10 cellular contexts compared by ENCODE assay signal in the genomic region with DNA sequence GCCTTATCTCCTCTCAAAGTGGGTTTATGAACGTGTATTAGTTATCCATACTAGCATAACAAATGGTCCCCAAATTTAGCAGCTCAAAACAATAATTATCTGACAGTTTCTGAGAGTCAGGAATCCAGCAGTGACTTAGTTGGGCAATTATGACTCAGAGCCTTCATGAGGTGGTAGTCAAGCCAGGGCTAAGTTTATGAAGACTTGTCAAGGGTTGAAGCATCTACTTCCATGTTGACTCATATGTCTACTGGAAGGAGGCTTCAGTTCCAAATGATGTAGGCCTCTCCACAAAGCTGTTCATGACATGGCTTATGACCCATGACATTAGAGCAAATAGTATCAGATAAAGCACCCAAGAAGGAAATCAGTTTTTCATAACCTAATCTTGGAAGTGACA.
A peak's percentile ranks its signal among the peaks of the same experiment; 100 is the strongest.
DNase-seq lines count a peak whose midpoint lies in the region; ATAC-seq and TF ChIP-seq lines count a peak whose summit lies in the region.
"Had no signal": no experiment of that assay in that cellular context is flagged by ENCODE, and none has a peak within 500 bp of the region (broad histone marks: within the 10 kb centered on the region; RNA-seq: fewer than 3 reads in every experiment).

No MANE protein-coding gene starts in this region.

- peak; percentile 64 for ATAC-seq in GM19025 (IDR thresholded peaks at IDR 0.05; ENCODE audit: low read depth, unreplicated experiment)
- ATAC-seq in HG03103 (IDR thresholded peaks at IDR 0.05; ENCODE audit: low read depth, unreplicated experiment) = peak; percentile 91
- ATAC-seq in GM19324 (IDR thresholded peaks at IDR 0.05; ENCODE audit: low FRiP score, unreplicated experiment) = no peak

- no peak overlapping the region for H3K4me3 ChIP-seq in astrocyte of the spinal cord (ENCODE audit: low read depth, low read length)

- in situ Hi-C loops in astrocyte of the spinal cord (cut with HindIII; ENCODE audit: low sequenced_read_pairs) = no loop called here

- TF ChIP-seq CTCF in astrocyte of the spinal cord (IDR thresholded peaks at IDR 0.05; ENCODE audit: low read depth, low read length) = no peak

- DNase-seq in AG20443 (ENCODE audit: low spot score) (peak; percentile 37), astrocyte of the spinal cord (ENCODE audit: low read depth, low spot score) (peak; percentile 55), nucleus accumbens (lab: John Stamatoyannopoulos, UW) (no peak), NCI-H2171 (lab: John Stamatoyannopoulos, UW) (no peak), middle frontal gyrus (ENCODE audit: extremely low spot score, low spot score) (no peak)
- DNase-seq: head of caudate nucleus, NCI-H1417 treated with DMSO at 0.1 percent for 48 hours had no signal

Comparison
In these comparisons a context has a peak if more than half of its experiments do, and no peak if none do; other contexts are left out.
1. DNase-seq: peak in AG20443 (single experiment) and astrocyte of the spinal cord (single experiment); none in nucleus accumbens (0 of 56), NCI-H2171 (single experiment) and middle frontal gyrus (single experiment).